In the genomic region with DNA sequence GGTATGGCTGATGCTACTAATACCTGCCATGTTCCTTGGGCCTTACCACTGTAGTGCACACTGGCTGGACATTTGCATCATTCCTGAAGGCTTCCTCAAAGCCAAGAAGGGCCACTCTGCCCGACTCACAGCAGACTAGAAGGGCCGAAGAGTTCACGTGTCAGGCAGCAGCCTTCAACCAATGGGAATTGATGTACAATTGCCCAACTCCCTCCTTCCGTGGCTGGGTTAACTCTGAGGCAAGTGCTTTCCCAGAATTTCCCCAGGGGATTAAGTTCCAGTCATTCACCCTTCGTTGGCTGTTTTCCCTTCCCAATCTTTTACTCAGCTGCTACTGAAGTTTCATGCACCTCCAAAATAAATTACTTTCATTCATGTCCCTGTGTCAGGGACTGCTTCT, we compare ENCODE assay signal across 13 cellular contexts. TPM values are rescaled to one million over a fixed set of nuclear protein-coding genes. Genes with fewer than 3 reads are reported as not detected.
DNase-seq lines count a peak whose midpoint lies in the region; TF ChIP-seq lines count a peak whose summit lies in the region.
"Had no signal": no experiment of that assay in that cellular context is flagged by ENCODE, and none has a peak within 500 bp of the region (broad histone marks: within the 10 kb centered on the region; RNA-seq: fewer than 3 reads in every experiment).

No MANE protein-coding gene starts in this region.

- no peak overlapping the region for H2AFZ ChIP-seq in mesenchymal stem cell (ENCODE audit: low read depth, low read length)

- 21% methylated on average over 5 of the region's 5 CpGs for WGBS in mesenchymal stem cell

- no peak overlapping the region for H2BK5ac ChIP-seq in mesenchymal stem cell (ENCODE audit: low read depth, low read length, poor library complexity, severe bottlenecking)

- peak; percentile 51 for DNase-seq in AG08395 (ENCODE audit: low spot score)
- DNase-seq in epithelial cell of esophagus (ENCODE audit: low read depth), result peak; percentile 45
- peak; percentile 81 for DNase-seq in mesenchymal stem cell
- DNase-seq in kidney glomerular epithelial cell (lab: John Stamatoyannopoulos, UW), result no peak
- DNase-seq in RPMI8226, result no peak
- DNase-seq in kidney tubule cell (ENCODE audit: low spot score), result no peak
- DNase-seq in activated gamma-delta T cell treated with Interleukin-2 at 50 U/mL for 16 hours, result no peak
- DNase-seq: activated CD4-positive, alpha-beta T cell treated with anti-CD3 and anti-CD28 coated beads for 48 hours; dermis blood vessel endothelial cell; NCI-H1436 treated with DMSO at 0.1 percent for 48 hours; nephron progenitor cell had no signal

- H3K9ac ChIP-seq in mesenchymal stem cell (ENCODE audit: low read length), result peak overlapping the region; percentile 52

- H3K18ac ChIP-seq in mesenchymal stem cell (ENCODE audit: low read depth in 1 of 2, low read length in 2 of 2), result no peak overlapping the region

- no peak overlapping the region for H3K4ac ChIP-seq in mesenchymal stem cell (ENCODE audit: low read depth in 1 of 2, low read length in 2 of 2)

- no peak overlapping the region for H4K8ac ChIP-seq in mesenchymal stem cell (ENCODE audit: low read length)

- H3K9me3 ChIP-seq in HEK293 (ENCODE audit: control insufficient read depth, insufficient read depth, low read depth, low read length) (no peaks in the 10 kb centered on the region), mesenchymal stem cell (ENCODE audit: control insufficient read depth, low read length) (no peaks in the 10 kb centered on the region)

- H3K27ac ChIP-seq in HEK293 (ENCODE audit: extremely low read depth, low read depth, low read length), result no peak overlapping the region
- no peak overlapping the region for H3K27ac ChIP-seq in mesenchymal stem cell (ENCODE audit: low read length, poor library complexity, severe bottlenecking)
- H3K27ac ChIP-seq: C4-2B had no signal

- CTCF ChIA-PET in HEK293 (lab: Yijun Ruan, JAX), result interaction anchor here (0.6 to 7.6 kb wide), 9 partner anchors 9 to 209 kb away, joined by 3 to 185 read pairs (median 4); no protein-coding TSS in a partner anchor

- no peaks in the 10 kb centered on the region for H3K27me3 ChIP-seq in mesenchymal stem cell (ENCODE audit: control insufficient read depth in 1 of 2, insufficient read depth in 1 of 2, low read length in 2 of 2)

- no peak overlapping the region for H2AK5ac ChIP-seq in mesenchymal stem cell (ENCODE audit: low read length, severe bottlenecking)

- peaks cover 4% of the 10 kb centered on the region for H3K4me1 ChIP-seq in HEK293 (ENCODE audit: control insufficient read depth, insufficient read depth, low read length)
- peaks cover 4% of the 10 kb centered on the region for H3K4me1 ChIP-seq in mesenchymal stem cell (ENCODE audit: control insufficient read depth, insufficient read depth, low read depth, low read length)

- peaks cover 2% of the 10 kb centered on the region for H3K79me1 ChIP-seq in mesenchymal stem cell (replicated peaks; ENCODE audit: low read length, poor library complexity, severe bottlenecking)

- H2BK12ac ChIP-seq in mesenchymal stem cell (ENCODE audit: low read length in 2 of 2), result no peak overlapping the region

- no peak overlapping the region for H2BK15ac ChIP-seq in mesenchymal stem cell (ENCODE audit: low read depth, poor library complexity, severe bottlenecking)

- POLR2A ChIA-PET in HEK293 (lab: Yijun Ruan, JAX), result interaction anchor here (1.3 to 2.1 kb wide), 2 partner anchors 11 to 88 kb away, joined by 5 to 10 read pairs; no protein-coding TSS in a partner anchor

- no peak overlapping the region for H4K91ac ChIP-seq in mesenchymal stem cell (ENCODE audit: low read length)

- H3K36me3 ChIP-seq in HEK293 (ENCODE audit: control insufficient read depth in 2 of 2, insufficient read depth in 1 of 2, low read length in 2 of 2), result no peaks in the 10 kb centered on the region
- H3K36me3 ChIP-seq in mesenchymal stem cell (ENCODE audit: control insufficient read depth in 1 of 2, insufficient read depth in 2 of 2, low read depth in 1 of 2, low read length in 2 of 2), result no peaks in the 10 kb centered on the region

- H3K23ac ChIP-seq in mesenchymal stem cell (ENCODE audit: low read length in 2 of 2), result no peak overlapping the region

- no peak overlapping the region for H3K4me3 ChIP-seq in HEK293 (ENCODE audit: low read depth, low read length)
- H3K4me3 ChIP-seq in epithelial cell of esophagus (ENCODE audit: low read length), result no peak overlapping the region
- H3K4me3 ChIP-seq in mesenchymal stem cell (ENCODE audit: insufficient read depth in 1 of 2, low read depth in 1 of 2, low read length in 2 of 2), result peak overlapping the region in 1 of 2 experiments; percentile 10

- H3K14ac ChIP-seq in mesenchymal stem cell (ENCODE audit: low read length in 2 of 2), result no peak overlapping the region

- no peak overlapping the region for H3K4me2 ChIP-seq in mesenchymal stem cell (ENCODE audit: low read length, poor library complexity, severe bottlenecking)

- TF ChIP-seq CTCF in HEK293 (tag by site-specific recombination; IDR thresholded peaks at IDR 0.05) (no peak), epithelial cell of esophagus (IDR thresholded peaks at IDR 0.05; ENCODE audit: insufficient read depth, low read depth, low read length, missing control alignments) (no peak)

- no peak overlapping the region for H2BK120ac ChIP-seq in mesenchymal stem cell (ENCODE audit: low read depth, low read length)

TF ChIP-seq in HEK293, 187 proteins besides CTCF, POLR2A, EP300 and RAD21:
- TF ChIP-seq, protein P1, sequence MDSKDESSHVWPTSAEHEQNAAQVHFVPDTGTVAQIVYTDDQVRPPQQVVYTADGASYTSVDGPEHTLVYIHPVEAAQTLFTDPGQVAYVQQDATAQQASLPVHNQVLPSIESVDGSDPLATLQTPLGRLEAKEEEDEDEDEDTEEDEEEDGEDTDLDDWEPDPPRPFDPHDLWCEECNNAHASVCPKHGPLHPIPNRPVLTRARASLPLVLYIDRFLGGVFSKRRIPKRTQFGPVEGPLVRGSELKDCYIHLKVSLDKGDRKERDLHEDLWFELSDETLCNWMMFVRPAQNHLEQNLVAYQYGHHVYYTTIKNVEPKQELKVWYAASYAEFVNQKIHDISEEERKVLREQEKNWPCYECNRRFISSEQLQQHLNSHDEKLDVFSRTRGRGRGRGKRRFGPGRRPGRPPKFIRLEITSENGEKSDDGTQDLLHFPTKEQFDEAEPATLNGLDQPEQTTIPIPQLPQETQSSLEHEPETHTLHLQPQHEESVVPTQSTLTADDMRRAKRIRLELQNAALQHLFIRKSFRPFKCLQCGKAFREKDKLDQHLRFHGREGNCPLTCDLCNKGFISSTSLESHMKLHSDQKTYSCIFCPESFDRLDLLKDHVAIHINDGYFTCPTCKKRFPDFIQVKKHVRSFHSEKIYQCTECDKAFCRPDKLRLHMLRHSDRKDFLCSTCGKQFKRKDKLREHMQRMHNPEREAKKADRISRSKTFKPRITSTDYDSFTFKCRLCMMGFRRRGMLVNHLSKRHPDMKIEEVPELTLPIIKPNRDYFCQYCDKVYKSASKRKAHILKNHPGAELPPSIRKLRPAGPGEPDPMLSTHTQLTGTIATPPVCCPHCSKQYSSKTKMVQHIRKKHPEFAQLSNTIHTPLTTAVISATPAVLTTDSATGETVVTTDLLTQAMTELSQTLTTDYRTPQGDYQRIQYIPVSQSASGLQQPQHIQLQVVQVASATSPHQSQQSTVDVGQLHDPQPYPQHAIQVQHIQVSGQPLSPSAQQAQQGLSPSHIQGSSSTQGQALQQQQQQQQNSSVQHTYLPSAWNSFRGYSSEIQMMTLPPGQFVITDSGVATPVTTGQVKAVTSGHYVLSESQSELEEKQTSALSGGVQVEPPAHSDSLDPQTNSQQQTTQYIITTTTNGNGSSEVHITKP (tag by site-specific recombination; IDR thresholded peaks at IDR 0.05), result peak; percentile 37; the same call in 1 of the 2 replicates
- TF ChIP-seq KLF8 (tag by site-specific recombination; IDR thresholded peaks at IDR 0.05) (no peak), ZNF274 (IDR thresholded peaks at IDR 0.05; ENCODE audit: low read length) (no peak), ZNF274 (tag by site-specific recombination; IDR thresholded peaks at IDR 0.05; ENCODE audit: borderline replicate concordance) (no peak), PRDM1 (tag by site-specific recombination; IDR thresholded peaks at IDR 0.05) (peak; percentile 45), SP2 (tag by site-specific recombination; IDR thresholded peaks at IDR 0.05) (0 out of 2 replicates have a peak, but pooled peaks have one; percentile 11)

RNA-seq across cellular contexts. Expression of a gene that starts 29.8 kb away (rescaled TPM):
- 22.5 TPM for polyA plus RNA-seq in mesenchymal stem cell (2013, experiment 1 of 2)
- polyA plus RNA-seq in mesenchymal stem cell (2013, experiment 2 of 2), result 23.3 TPM

RNA-seq across cellular contexts. Expression of a gene that starts 30.3 kb away (rescaled TPM):
- 27.8 TPM for polyA plus RNA-seq in mesenchymal stem cell (2013, experiment 1 of 2)
- 29.5 TPM for polyA plus RNA-seq in mesenchymal stem cell (2013, experiment 2 of 2)

RNA-seq across cellular contexts. Expression of a gene that starts 39.9 kb away (rescaled TPM):
- polyA plus RNA-seq in mesenchymal stem cell (2013, experiment 1 of 2), result 73.2 TPM
- polyA plus RNA-seq in mesenchymal stem cell (2013, experiment 2 of 2), result 77.8 TPM

RNA-seq across cellular contexts. Expression of a gene that starts 45.2 kb away (rescaled TPM):
- polyA plus RNA-seq in mesenchymal stem cell (2013, experiment 1 of 2), result 23.7 TPM
- 23.3 TPM for polyA plus RNA-seq in mesenchymal stem cell (2013, experiment 2 of 2)

RNA-seq across cellular contexts. Expression of a gene that starts 57.0 kb away (rescaled TPM):
- polyA plus RNA-seq in mesenchymal stem cell (2013, experiment 1 of 2), result 1.5 TPM
- 1.7 TPM for polyA plus RNA-seq in mesenchymal stem cell (2013, experiment 2 of 2)

Comparison
In these comparisons a context has a peak if more than half of its experiments do, and no peak if none do; other contexts are left out.
1. DNase-seq: peak in AG08395 (single experiment), epithelial cell of esophagus (single experiment) and mesenchymal stem cell (single experiment); none in kidney glomerular epithelial cell (single experiment), RPMI8226 (single experiment), kidney tubule cell (single experiment) and activated gamma-delta T cell treated with Interleukin-2 at 50 U/mL for 16 hours (single experiment).